Comparison of ENCODE assay signal across 33 cellular contexts in the genomic region with DNA sequence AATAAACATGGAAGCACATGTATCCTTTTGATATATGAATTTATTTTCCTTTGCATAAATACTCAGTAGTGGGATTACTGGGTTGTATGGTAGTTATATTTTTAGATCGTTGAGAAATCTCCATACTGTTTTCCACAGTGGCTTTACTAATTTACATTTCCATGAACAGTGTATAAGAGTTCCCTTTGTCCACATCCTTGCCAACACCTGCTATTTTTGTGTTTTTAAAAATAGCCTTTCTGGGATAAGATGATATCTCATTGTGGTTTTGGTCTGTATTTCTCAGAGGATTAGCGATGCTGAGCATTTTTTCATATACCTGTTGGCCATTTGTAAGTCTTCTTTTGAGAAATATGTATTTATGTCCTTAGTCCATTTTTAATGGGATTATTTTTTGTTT.
"Had no signal": no experiment of that assay in that cellular context is flagged by ENCODE, and none has a peak within 500 bp of the region (broad histone marks: within the 10 kb centered on the region; RNA-seq: fewer than 3 reads in every experiment).

No MANE protein-coding gene starts in this region.

- H3K79me2 ChIP-seq: parathyroid adenoma had no signal

- H2AFZ ChIP-seq: parathyroid adenoma had no signal

- H3K4me1 Mint-ChIP-seq: naive thymus-derived CD8-positive, alpha-beta T cell; nephron progenitor cell; neural crest cell; stimulated activated memory B cell treated with anti-CD40 and anti-IgM and Interleukin-4, amounts not matched to agents 10 μg/mL and 1 μg/mL and 100 μg/mL, for 72 hours; stimulated activated naive CD8-positive, alpha-beta T cell treated with anti-CD3 and anti-CD28 coated beads, Interleukin-15, amount 100 ng/mL, for 72 hours had no signal

- H3K27ac ChIP-seq: ovary, parathyroid adenoma, psoas muscle, right lobe of liver, sigmoid colon, skin epidermis, spleen, suprapubic skin, testis, tibial artery, transverse colon, upper lobe of right lung, uterus had no signal

- H3K4me3 Mint-ChIP-seq: naive thymus-derived CD8-positive, alpha-beta T cell; natural killer cell treated with Interleukin-12 subunit alpha and Interleukin-12 subunit beta and Interleukin-15 and Interleukin-18, amount 100 ng/mL, for 72 hours; nephron progenitor cell; neural crest cell; stimulated activated memory B cell treated with anti-CD40 and anti-IgM and Interleukin-4, amounts not matched to agents 10 μg/mL and 1 μg/mL and 100 μg/mL, for 72 hours; stimulated activated naive CD8-positive, alpha-beta T cell treated with anti-CD3 and anti-CD28 coated beads, Interleukin-15, amount 100 ng/mL, for 72 hours; type B pancreatic cell had no signal

- H3K27me3 ChIP-seq: ovary, right lobe of liver, sigmoid colon, spleen, suprapubic skin, testis, tibial artery, transverse colon, upper lobe of right lung, uterus had no signal

- H3K36me3 Mint-ChIP-seq: stimulated activated memory B cell treated with anti-CD40 and anti-IgM and Interleukin-4, amounts not matched to agents 10 μg/mL and 1 μg/mL and 100 μg/mL, for 72 hours; type B pancreatic cell had no signal

- H3K36me3 ChIP-seq: ovary, right lobe of liver, sigmoid colon, spleen, suprapubic skin, tibial artery, transverse colon, upper lobe of right lung, uterus had no signal

- H3K9ac ChIP-seq: parathyroid adenoma had no signal

- H3K4me2 ChIP-seq: smooth muscle cell had no signal

- H3K27ac Mint-ChIP-seq: naive thymus-derived CD8-positive, alpha-beta T cell; natural killer cell treated with Interleukin-12 subunit alpha and Interleukin-12 subunit beta and Interleukin-15 and Interleukin-18, amount 100 ng/mL, for 72 hours; nephron progenitor cell; progenitor cell of endocrine pancreas; stimulated activated memory B cell treated with anti-CD40 and anti-IgM and Interleukin-4, amounts not matched to agents 10 μg/mL and 1 μg/mL and 100 μg/mL, for 72 hours; stimulated activated naive CD8-positive, alpha-beta T cell treated with anti-CD3 and anti-CD28 coated beads, Interleukin-15, amount 100 ng/mL, for 72 hours; type B pancreatic cell had no signal

- H3K27me3 Mint-ChIP-seq: natural killer cell treated with Interleukin-12 subunit alpha and Interleukin-12 subunit beta and Interleukin-15 and Interleukin-18, amount 100 ng/mL, for 72 hours; progenitor cell of endocrine pancreas; stimulated activated memory B cell treated with anti-CD40 and anti-IgM and Interleukin-4, amounts not matched to agents 10 μg/mL and 1 μg/mL and 100 μg/mL, for 72 hours; stimulated activated naive CD8-positive, alpha-beta T cell treated with anti-CD3 and anti-CD28 coated beads, Interleukin-15, amount 100 ng/mL, for 72 hours; type B pancreatic cell had no signal

- H3K4me1 ChIP-seq: parathyroid adenoma, psoas muscle, sigmoid colon, spleen, suprapubic skin, testis, tibial artery, transverse colon, upper lobe of right lung, uterus had no signal

- DNase-seq: naive thymus-derived CD8-positive, alpha-beta T cell; nephron progenitor cell; occipital lobe; ovary; posterior cingulate gyrus; psoas muscle; right cardiac atrium; right lobe of liver; sigmoid colon; spleen; stimulated activated CD4-positive, alpha-beta T cell treated with anti-CD3 and anti-CD28 coated beads, Interleukin-12 subunit alpha, Interleukin-12 subunit beta, amount 100 ng/mL, for 4 hours; stimulated activated CD4-positive, alpha-beta T cell treated with anti-CD3 and anti-CD28 coated beads, Interleukin-1b, Interleukin-23, amount 100 ng/mL, for 48 hours; stimulated activated CD4-positive, alpha-beta T cell treated with anti-CD3 and anti-CD28 coated beads, Interleukin-4, amount 100 ng/mL, for 1 hour; stimulated activated CD4-positive, alpha-beta T cell treated with anti-CD3 and anti-CD28 coated beads, Interleukin-4, amount 100 ng/mL, for 4 hours; stimulated activated CD8-positive, alpha-beta memory T cell treated with anti-CD3 and anti-CD28 coated beads, Interleukin-4, amount 100 ng/mL, for 48 hours; stimulated activated naive CD4-positive, alpha-beta T cell; stimulated activated naive CD8-positive, alpha-beta T cell treated with anti-CD3 and anti-CD28 coated beads, Interleukin-15, amount 100 ng/mL, for 72 hours; stimulated activated naive CD8-positive, alpha-beta T cell treated with anti-CD3 and anti-CD28 coated beads, Interleukin-15, Interleukin-2, amounts not matched to agents 100 U/mL and 50 U/mL, for 24 hours; substantia nigra; testis; tibial artery; transverse colon; upper lobe of right lung; uterus had no signal

- H3K9me3 ChIP-seq: ovary, right lobe of liver, suprapubic skin, testis, uterus had no signal

- H3K4me3 ChIP-seq: ovary, psoas muscle, right lobe of liver, sigmoid colon, skin epidermis, smooth muscle cell, spleen, suprapubic skin, testis, tibial artery, transverse colon, upper lobe of right lung, uterus had no signal
